Comparison of ENCODE assay signal across 9 cellular contexts in genomic region chr6:37731888-37732287, GRCh38. TPM values are rescaled to one million over a fixed set of nuclear protein-coding genes. Genes with fewer than 3 reads are reported as not detected.
DNase-seq lines count a peak whose midpoint lies in the region; ATAC-seq, FAIRE-seq and TF ChIP-seq lines count a peak whose summit lies in the region.
"Had no signal": no experiment of that assay in that cellular context is flagged by ENCODE, and none has a peak within 500 bp of the region (broad histone marks: within the 10 kb centered on the region; RNA-seq: fewer than 3 reads in every experiment).

No MANE protein-coding gene starts in this region.

- ATAC-seq in GM21529 (IDR thresholded peaks at IDR 0.05; ENCODE audit: unreplicated experiment) (peak; percentile 83), omental fat pad (ENCODE audit: low FRiP score) (no peak), HG03442 (IDR thresholded peaks at IDR 0.05; ENCODE audit: unreplicated experiment) (no peak)

- CTCF ChIA-PET in activated naive CD4-positive, alpha-beta T cell treated with anti-CD3 and anti-CD28 coated beads, Interleukin-2, amount 10 ng/mL, durations not matched to agents 7 days and 5 days (lab: Charles Lee) = interaction anchor here (0.5 kb wide), 1 partner anchor 612 kb away, joined by 4 read pairs; no protein-coding TSS in a partner anchor

- DNase-seq in CD1c-positive myeloid dendritic cell (ENCODE audit: extremely low spot score) (peak; percentile 72), RPMI8226 (peak; percentile 41), omental fat pad (ENCODE audit: low spot score) (no peak), D721Med (ENCODE audit: insufficient read length, low spot score) (no peak)
- peak; percentile 68 for DNase-seq in activated naive CD4-positive, alpha-beta T cell treated with anti-CD3 and anti-CD28 coated beads, Interleukin-2, amount 10 ng/mL, durations not matched to agents 7 days and 5 days
- peak; percentile 16 to 36 for DNase-seq in stimulated activated CD8-positive, alpha-beta memory T cell treated with anti-CD3 and anti-CD28 coated beads, Interleukin-7, amount 100 ng/mL, for 48 hours (ENCODE audit: extremely low read depth in 1 of 2, low read depth in 1 of 2)

- peaks cover 6% of the 10 kb centered on the region for H3K4me1 Mint-ChIP-seq in activated naive CD4-positive, alpha-beta T cell treated with anti-CD3 and anti-CD28 coated beads, Interleukin-2, amount 10 ng/mL, durations not matched to agents 7 days and 5 days

- no peak for FAIRE-seq in D721Med (lab: Jason Lieb, UNC)
- FAIRE-seq: G401.6 had no signal

- H3K9me3 Mint-ChIP-seq in activated naive CD4-positive, alpha-beta T cell treated with anti-CD3 and anti-CD28 coated beads, Interleukin-2, amount 10 ng/mL, durations not matched to agents 7 days and 5 days = no peaks in the 10 kb centered on the region

- no peak overlapping the region for H3K4me3 Mint-ChIP-seq in activated naive CD4-positive, alpha-beta T cell treated with anti-CD3 and anti-CD28 coated beads, Interleukin-2, amount 10 ng/mL, durations not matched to agents 7 days and 5 days

- no peaks in the 10 kb centered on the region for H3K36me3 Mint-ChIP-seq in activated naive CD4-positive, alpha-beta T cell treated with anti-CD3 and anti-CD28 coated beads, Interleukin-2, amount 10 ng/mL, durations not matched to agents 7 days and 5 days

- H3K27ac Mint-ChIP-seq in activated naive CD4-positive, alpha-beta T cell treated with anti-CD3 and anti-CD28 coated beads, Interleukin-2, amount 10 ng/mL, durations not matched to agents 7 days and 5 days = no peak overlapping the region

- peaks cover 9% of the 10 kb centered on the region for H3K27me3 Mint-ChIP-seq in activated naive CD4-positive, alpha-beta T cell treated with anti-CD3 and anti-CD28 coated beads, Interleukin-2, amount 10 ng/mL, durations not matched to agents 7 days and 5 days

- no peak for TF ChIP-seq CTCF in omental fat pad (IDR thresholded peaks at IDR 0.05)
- TF ChIP-seq CTCF in D721Med (IDR thresholded peaks at IDR 0.05; ENCODE audit: insufficient read depth, missing control alignments) = no peak

RNA-seq across cellular contexts. Expression of gene MDGA1, which starts 34.2 kb away (rescaled TPM):
- 1 to 10 TPM; 2.2 to 9.5 (median 5.4) TPM for total RNA-seq in omental fat pad

Comparison
In these comparisons a context has a peak if more than half of its experiments do, and no peak if none do; other contexts are left out.
1. DNase-seq: peak in CD1c-positive myeloid dendritic cell (single experiment), RPMI8226 (single experiment), activated naive CD4-positive, alpha-beta T cell treated with anti-CD3 and anti-CD28 coated beads, Interleukin-2, amount 10 ng/mL, durations not matched to agents 7 days and 5 days (single experiment) and stimulated activated CD8-positive, alpha-beta memory T cell treated with anti-CD3 and anti-CD28 coated beads, Interleukin-7, amount 100 ng/mL, for 48 hours (2 of 2); none in omental fat pad (single experiment) and D721Med (single experiment).